In genomic region chr22:38273135-38273761, GRCh38 we compare ENCODE assay signal across 8 cellular contexts. TPM values are rescaled to one million over a fixed set of nuclear protein-coding genes. Genes with fewer than 3 reads are reported as not detected.
DNase-seq lines count a peak whose midpoint lies in the region; ATAC-seq and TF ChIP-seq lines count a peak whose summit lies in the region.

No MANE protein-coding gene starts in this region.

- peaks cover 31% of the 10 kb centered on the region for H3K4me1 ChIP-seq in hepatocyte (ENCODE audit: insufficient read depth)

- no peaks in the 10 kb centered on the region for H3K9me2 ChIP-seq in hepatocyte (replicated peaks; ENCODE audit: insufficient read depth)

- no peak for TF ChIP-seq CTCF in hepatocyte (IDR thresholded peaks at IDR 0.05; ENCODE audit: poor library complexity)

- no peak for DNase-seq in activated CD4-positive, alpha-beta T cell treated with anti-CD3 and anti-CD28 coated beads, Interleukin-2, amount 10 ng/mL, durations not matched to agents 24 days and 14 days
- DNase-seq in activated CD4-positive, alpha-beta T cell treated with anti-CD3 and anti-CD28 coated beads for 4 hours = no peak
- DNase-seq in hepatocyte (ENCODE audit: low spot score) = no peak
- DNase-seq in skeletal muscle cell (ENCODE audit: low read depth) = no peak

- H2AFZ ChIP-seq in hepatocyte = peak overlapping the region; percentile 92

- peaks cover 37% of the 10 kb centered on the region for H4K20me1 ChIP-seq in hepatocyte (ENCODE audit: insufficient read depth, poor library complexity, severe bottlenecking)

- H3K9me3 Mint-ChIP-seq in activated CD4-positive, alpha-beta T cell treated with anti-CD3 and anti-CD28 coated beads, Interleukin-2, amount 10 ng/mL, durations not matched to agents 24 days and 14 days = no peaks in the 10 kb centered on the region
- H3K9me3 Mint-ChIP-seq in activated T-helper 17 cell treated with anti-CD3 and anti-CD28 coated beads, Interleukin-2, amount 50 U/mL, for 72 hours = no peaks in the 10 kb centered on the region

- H3K36me3 Mint-ChIP-seq in activated CD4-positive, alpha-beta T cell treated with anti-CD3 and anti-CD28 coated beads, Interleukin-2, amount 10 ng/mL, durations not matched to agents 24 days and 14 days (ENCODE audit: low read depth) = peaks cover 2% of the 10 kb centered on the region
- H3K36me3 Mint-ChIP-seq in activated T-helper 17 cell treated with anti-CD3 and anti-CD28 coated beads, Interleukin-2, amount 50 U/mL, for 72 hours (ENCODE audit: low read depth) = no peaks in the 10 kb centered on the region

- peak overlapping the region; percentile 90 for H3K4me3 Mint-ChIP-seq in activated CD4-positive, alpha-beta T cell treated with anti-CD3 and anti-CD28 coated beads, Interleukin-2, amount 10 ng/mL, durations not matched to agents 24 days and 14 days
- H3K4me3 Mint-ChIP-seq in activated T-helper 17 cell treated with anti-CD3 and anti-CD28 coated beads, Interleukin-2, amount 50 U/mL, for 72 hours = peak overlapping the region; percentile 82

- peaks cover 52% of the 10 kb centered on the region for H3K79me2 ChIP-seq in hepatocyte

- 18% methylated on average over 19 of the region's 25 CpGs for WGBS in hepatocyte (ENCODE audit: low lambda C conversion rate, missing lambda C conversion rate)

- H3K27me3 ChIP-seq in hepatocyte = no peaks in the 10 kb centered on the region

- peaks cover 31% of the 10 kb centered on the region for H3K4me1 Mint-ChIP-seq in activated CD4-positive, alpha-beta T cell treated with anti-CD3 and anti-CD28 coated beads, Interleukin-2, amount 10 ng/mL, durations not matched to agents 24 days and 14 days
- peaks cover 27% of the 10 kb centered on the region for H3K4me1 Mint-ChIP-seq in activated T-helper 17 cell treated with anti-CD3 and anti-CD28 coated beads, Interleukin-2, amount 50 U/mL, for 72 hours

- peaks cover 5% of the 10 kb centered on the region for H3K27me3 Mint-ChIP-seq in activated CD4-positive, alpha-beta T cell treated with anti-CD3 and anti-CD28 coated beads, Interleukin-2, amount 10 ng/mL, durations not matched to agents 24 days and 14 days
- H3K27me3 Mint-ChIP-seq in activated T-helper 17 cell treated with anti-CD3 and anti-CD28 coated beads, Interleukin-2, amount 50 U/mL, for 72 hours = no peaks in the 10 kb centered on the region

- ATAC-seq in activated T-helper 17 cell treated with anti-CD3 and anti-CD28 coated beads, Interleukin-2, amount 50 U/mL, for 72 hours (replicated peaks) = peak; percentile 11
- no peak for ATAC-seq in HG02981 (IDR thresholded peaks at IDR 0.05; ENCODE audit: unreplicated experiment)
- no peak for ATAC-seq in GM21367 (IDR thresholded peaks at IDR 0.05; ENCODE audit: unreplicated experiment)
- no peak for ATAC-seq in HG02973 (IDR thresholded peaks at IDR 0.05; ENCODE audit: unreplicated experiment)

- peak overlapping the region; percentile 86 for H3K4me2 ChIP-seq in hepatocyte

- no peaks in the 10 kb centered on the region for H3K36me3 ChIP-seq in hepatocyte (replicated peaks; ENCODE audit: insufficient read depth, low read depth)

- H3K4me3 ChIP-seq in hepatocyte = peak overlapping the region; percentile 91
- peak overlapping the region; percentile 69 for H3K4me3 ChIP-seq in skeletal muscle cell (ENCODE audit: low read depth, low read length)

- peak overlapping the region; percentile 93 for H3K27ac ChIP-seq in hepatocyte

- peak overlapping the region; percentile 89 for H3K27ac Mint-ChIP-seq in activated CD4-positive, alpha-beta T cell treated with anti-CD3 and anti-CD28 coated beads, Interleukin-2, amount 10 ng/mL, durations not matched to agents 24 days and 14 days
- peak overlapping the region; percentile 92 for H3K27ac Mint-ChIP-seq in activated T-helper 17 cell treated with anti-CD3 and anti-CD28 coated beads, Interleukin-2, amount 50 U/mL, for 72 hours

- intact Hi-C loops in activated CD4-positive, alpha-beta T cell treated with anti-CD3 and anti-CD28 coated beads, Interleukin-2, amount 10 ng/mL, durations not matched to agents 24 days and 14 days (cut with micrococcal nuclease) = loop anchor here (1.0 to 10.0 kb wide), 2 partner anchors 44 to 82 kb away; partner anchors contain the start of gene CSNK1E

- H3K9me3 ChIP-seq in hepatocyte (ENCODE audit: low read depth) = no peaks in the 10 kb centered on the region

RNA-seq across cellular contexts. Expression of gene TMEM184B, which starts 0.4 kb away (rescaled TPM):
- 31.9 and 33.1 TPM in 2 replicates for total RNA-seq in activated CD4-positive, alpha-beta T cell treated with anti-CD3 and anti-CD28 coated beads, Interleukin-2, amount 10 ng/mL, durations not matched to agents 24 days and 14 days
- 10 to 100 TPM; 31.5 to 36.5 TPM for total RNA-seq in activated T-helper 17 cell treated with anti-CD3 and anti-CD28 coated beads, Interleukin-2, amount 50 U/mL, for 72 hours
- total RNA-seq in hepatocyte = 32.1 and 58.2 TPM in 2 replicates
- 90.0 and 102 TPM in 2 replicates for polyA plus RNA-seq in hepatocyte

RNA-seq across cellular contexts. Expression of gene CSNK1E, which starts 44.0 kb away (rescaled TPM):
- 157 and 159 TPM in 2 replicates for total RNA-seq in activated CD4-positive, alpha-beta T cell treated with anti-CD3 and anti-CD28 coated beads, Interleukin-2, amount 10 ng/mL, durations not matched to agents 24 days and 14 days
- 100 to 1,000 TPM; 123 to 132 TPM for total RNA-seq in activated T-helper 17 cell treated with anti-CD3 and anti-CD28 coated beads, Interleukin-2, amount 50 U/mL, for 72 hours
- total RNA-seq in hepatocyte = 85.8 and 89.5 TPM in 2 replicates
- polyA plus RNA-seq in hepatocyte = 123 and 152 TPM in 2 replicates
